In the genomic region with DNA sequence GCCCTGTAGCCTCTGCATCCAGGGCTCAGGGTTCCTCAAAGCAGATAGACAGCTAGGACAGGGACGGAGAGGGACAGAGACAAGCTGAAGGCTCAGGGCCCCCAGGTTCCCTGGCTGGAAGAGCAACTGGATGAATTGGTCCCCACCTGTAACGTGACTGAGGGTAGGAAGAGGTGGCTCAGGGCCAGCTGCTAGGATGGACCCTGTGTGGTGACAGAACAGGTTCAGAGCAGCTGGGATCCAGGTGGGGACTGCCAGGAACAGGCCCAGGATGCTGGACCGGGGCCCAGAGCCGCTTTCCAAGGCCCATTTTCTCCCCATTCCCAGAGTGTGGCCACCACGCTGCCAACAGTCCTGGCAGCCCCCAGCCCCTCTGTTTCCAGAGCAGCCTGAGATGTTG, we compare ENCODE assay signal across 20 cellular contexts.
DNase-seq lines count a peak whose midpoint lies in the region; ATAC-seq and TF ChIP-seq lines count a peak whose summit lies in the region.
"Had no signal": no experiment of that assay in that cellular context is flagged by ENCODE, and none has a peak within 500 bp of the region (broad histone marks: within the 10 kb centered on the region; RNA-seq: fewer than 3 reads in every experiment).

No MANE protein-coding gene starts in this region.

- DNase-seq in DMS79 treated with DMSO at 0.1 percent for 48 hours (lab: John Stamatoyannopoulos, UW) (peak; percentile 54), NCI-H1105 treated with DMSO at 0.1 percent for 48 hours (lab: John Stamatoyannopoulos, UW) (peak; percentile 48), cerebellum (ENCODE audit: low spot score) (peak; percentile 52), heart left ventricle (no peak)
- DNase-seq in stimulated activated effector memory CD8-positive, alpha-beta T cell treated with anti-CD3 and anti-CD28 coated beads, Interleukin-12 subunit alpha, Interleukin-12 subunit beta, amount 100 ng/mL, for 72 hours (ENCODE audit: low spot score in 2 of 2), result no peak
- DNase-seq in activated CD8-positive, alpha-beta memory T cell treated with anti-CD3 and anti-CD28 coated beads for 24 hours, result no peak
- DNase-seq in central memory CD4-positive, alpha-beta T cell, result no peak
- DNase-seq: DMS53, EL, GF-D8, NCI-H1048, NCI-H2081, NCI-H2227 treated with DMSO at 0.1 percent for 48 hours, NCI-H526 treated with DMSO at 0.1 percent for 48 hours, SHP77 had no signal

- ATAC-seq in stimulated activated effector memory CD8-positive, alpha-beta T cell treated with anti-CD3 and anti-CD28 coated beads, Interleukin-12 subunit alpha, Interleukin-12 subunit beta, amount 100 ng/mL, for 72 hours, result peak; percentile 41
- ATAC-seq in heart left ventricle, result no peak
- ATAC-seq: HCT116, Panc1 had no signal

- no peak overlapping the region for H3K4me3 Mint-ChIP-seq in stimulated activated effector memory CD8-positive, alpha-beta T cell treated with anti-CD3 and anti-CD28 coated beads, Interleukin-12 subunit alpha, Interleukin-12 subunit beta, amount 100 ng/mL, for 72 hours
- H3K4me3 Mint-ChIP-seq: IgD-negative memory B cell had no signal

- H3K9me3 Mint-ChIP-seq in stimulated activated effector memory CD8-positive, alpha-beta T cell treated with anti-CD3 and anti-CD28 coated beads, Interleukin-12 subunit alpha, Interleukin-12 subunit beta, amount 100 ng/mL, for 72 hours, result no peaks in the 10 kb centered on the region

- 67 to 83% (median 80%) methylated on average over 5 of the region's 5 CpGs for WGBS in heart left ventricle, 4 donors

- TF ChIP-seq POLR2A in heart left ventricle (IDR thresholded peaks at IDR 0.05), result no peak

- peaks cover 0 to 15% (median 0%) of the 10 kb centered on the region in 9 donors for H3K27me3 ChIP-seq in heart left ventricle

- H3K4me3 ChIP-seq in heart left ventricle, result no peak overlapping the region

- no peak overlapping the region for H3K27ac Mint-ChIP-seq in stimulated activated effector memory CD8-positive, alpha-beta T cell treated with anti-CD3 and anti-CD28 coated beads, Interleukin-12 subunit alpha, Interleukin-12 subunit beta, amount 100 ng/mL, for 72 hours
- H3K27ac Mint-ChIP-seq: IgD-negative memory B cell had no signal

- H3K36me3 Mint-ChIP-seq in stimulated activated effector memory CD8-positive, alpha-beta T cell treated with anti-CD3 and anti-CD28 coated beads, Interleukin-12 subunit alpha, Interleukin-12 subunit beta, amount 100 ng/mL, for 72 hours, result no peaks in the 10 kb centered on the region
- H3K36me3 Mint-ChIP-seq: IgD-negative memory B cell had no signal

- no peaks in the 10 kb centered on the region for H3K9me3 ChIP-seq in heart left ventricle

- H3K4me1 Mint-ChIP-seq in stimulated activated effector memory CD8-positive, alpha-beta T cell treated with anti-CD3 and anti-CD28 coated beads, Interleukin-12 subunit alpha, Interleukin-12 subunit beta, amount 100 ng/mL, for 72 hours, result no peaks in the 10 kb centered on the region
- H3K4me1 Mint-ChIP-seq: IgD-negative memory B cell had no signal

- intact Hi-C loops in heart left ventricle (cut with DNase I), result no loop called here

- H3K27ac ChIP-seq in heart left ventricle, result no peak overlapping the region
- H3K27ac ChIP-seq: KMS-11, RWPE1 had no signal

- no peak for TF ChIP-seq CTCF in heart left ventricle (IDR thresholded peaks at IDR 0.05)

- peaks cover 0 to 10% (median 0%) of the 10 kb centered on the region in 12 donors for H3K4me1 ChIP-seq in heart left ventricle

- H3K36me3 ChIP-seq in heart left ventricle, result no peaks in the 10 kb centered on the region

Comparison
In these comparisons a context has a peak if more than half of its experiments do, and no peak if none do; other contexts are left out.
1. DNase-seq: peak in DMS79 treated with DMSO at 0.1 percent for 48 hours (single experiment), NCI-H1105 treated with DMSO at 0.1 percent for 48 hours (single experiment) and cerebellum (single experiment); none in stimulated activated effector memory CD8-positive, alpha-beta T cell treated with anti-CD3 and anti-CD28 coated beads, Interleukin-12 subunit alpha, Interleukin-12 subunit beta, amount 100 ng/mL, for 72 hours (0 of 2), activated CD8-positive, alpha-beta memory T cell treated with anti-CD3 and anti-CD28 coated beads for 24 hours (single experiment), central memory CD4-positive, alpha-beta T cell (single experiment) and heart left ventricle (0 of 5).